In the genomic region with DNA sequence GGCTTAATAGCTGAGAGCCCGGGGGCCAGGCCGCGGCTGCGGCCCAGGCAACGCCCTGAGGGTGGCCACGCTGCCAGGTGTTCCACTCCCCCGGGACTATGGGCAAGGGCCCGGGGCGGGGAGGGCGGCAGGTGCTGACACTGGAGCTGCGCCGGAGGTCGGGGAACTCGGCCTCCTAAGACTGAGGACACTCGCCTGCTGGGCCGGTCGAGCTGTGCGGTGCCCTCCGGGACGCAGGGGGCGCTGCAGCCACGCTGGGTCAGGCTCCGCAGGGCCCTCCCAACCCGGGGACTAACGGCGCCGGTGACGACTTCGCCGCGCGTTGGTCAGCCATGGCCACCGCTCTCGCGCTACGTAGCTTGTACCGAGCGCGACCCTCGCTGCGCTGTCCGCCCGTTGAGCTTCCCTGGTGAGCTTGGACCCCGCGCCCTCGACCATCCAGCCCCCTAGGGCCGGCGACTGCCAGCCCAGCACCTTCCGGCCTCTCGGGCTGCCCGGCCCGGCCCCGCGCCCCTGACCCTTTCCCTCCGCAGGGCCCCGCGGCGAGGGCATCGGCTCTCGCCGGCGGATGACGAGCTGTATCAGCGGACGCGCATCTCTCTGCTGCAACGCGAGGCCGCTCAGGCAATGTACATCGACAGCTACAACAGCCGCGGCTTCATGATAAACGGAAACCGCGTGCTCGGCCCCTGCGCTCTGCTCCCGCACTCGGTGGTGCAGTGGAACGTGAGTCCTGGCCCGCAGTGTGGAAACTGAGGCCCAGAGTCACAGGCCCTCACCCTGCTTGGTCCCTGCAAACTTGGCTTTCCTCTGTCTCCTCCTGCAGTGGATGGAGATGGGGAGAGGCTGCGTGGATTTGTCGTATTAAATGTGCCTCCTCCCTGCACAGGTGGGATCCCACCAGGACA, we compare ENCODE assay signal across 8 cellular contexts. TPM values are rescaled to one million over a fixed set of nuclear protein-coding genes. Genes with fewer than 3 reads are reported as not detected.
DNase-seq lines count a peak whose midpoint lies in the region; TF ChIP-seq lines count a peak whose summit lies in the region.

A gene with protein sequence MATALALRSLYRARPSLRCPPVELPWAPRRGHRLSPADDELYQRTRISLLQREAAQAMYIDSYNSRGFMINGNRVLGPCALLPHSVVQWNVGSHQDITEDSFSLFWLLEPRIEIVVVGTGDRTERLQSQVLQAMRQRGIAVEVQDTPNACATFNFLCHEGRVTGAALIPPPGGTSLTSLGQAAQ (plus strand): TSS at position 309 of the 908 bp plus-strand sequence. CDS start 24 bp downstream, at position 333.

- TF ChIP-seq CTCF in Calu3 (IDR thresholded peaks at IDR 0.05; ENCODE audit: unreplicated experiment) = peak; percentile 87
- TF ChIP-seq CTCF in GM20000 (IDR thresholded peaks at IDR 0.05; ENCODE audit: extremely low read depth, missing control alignments) = peak; percentile 97

- intact Hi-C loops in Calu3 (cut with micrococcal nuclease; ENCODE audit: unreplicated experiment) = no loop called here

- peak within 1 kb of the TSS; percentile 74 for H3K4me3 Mint-ChIP-seq in Calu3 (ENCODE audit: low read depth, unreplicated experiment)

- in situ Hi-C loops in endometrial microvascular endothelial cells (cut with HindIII; ENCODE audit: inconsistent ontology term, low pct_unique_long_range_greater_than_20kb, low sequenced_read_pairs) = no loop called here

- peaks cover 98% of the 10 kb centered on the region for H3K36me3 Mint-ChIP-seq in Calu3 (ENCODE audit: insufficient read depth, unreplicated experiment)

- CTCF ChIA-PET in Calu3 (lab: Charles Lee) = interaction anchor here (0.5 to 2.0 kb wide), 8 partner anchors 9 to 318 kb away, joined by 3 to 8 read pairs (median 4); a partner anchor contains a TSS

- H3K9me3 Mint-ChIP-seq in Calu3 (ENCODE audit: low read depth, unreplicated experiment) = no peaks in the 10 kb centered on the region

- DNase-seq in Calu3 = peak; percentile 97
- DNase-seq in GM20000 (ENCODE audit: low spot score) = peak; percentile 92
- DNase-seq in HS-5 (ENCODE audit: low read depth) = peak; percentile 65
- peak; percentile 79 for DNase-seq in NOMO-1 treated with DMSO at 0.1 percent for 48 hours (lab: John Stamatoyannopoulos, UW; ENCODE audit: unreplicated experiment)
- DNase-seq in activated CD8-positive, alpha-beta memory T cell treated with anti-CD3 and anti-CD28 coated beads, Interleukin-2, amount 50 U/mL, for 1 hour (ENCODE audit: extremely low read depth) = peak; percentile 64
- DNase-seq in midbrain (lab: John Stamatoyannopoulos, UW) = peak; percentile 90
- peak; percentile 82 to 83 for DNase-seq in stimulated activated CD8-positive, alpha-beta memory T cell treated with anti-CD3 and anti-CD28 coated beads, Interleukin-2, amount 100 ng/mL, for 1 hour (ENCODE audit: low read depth in 2 of 2)

- peaks cover 3% of the 10 kb centered on the region for H3K4me1 Mint-ChIP-seq in Calu3 (ENCODE audit: low read depth, unreplicated experiment)

- no peaks in the 10 kb centered on the region for H3K27me3 Mint-ChIP-seq in Calu3 (ENCODE audit: unreplicated experiment)

- BruUV-seq in Calu3 (replicated peaks; lab: Mats Ljungman, UMichigan) = TSS peak; percentile 41

- H3K27ac Mint-ChIP-seq in Calu3 (ENCODE audit: unreplicated experiment) = peak within 1 kb of the TSS; percentile 88

RNA-seq across cellular contexts. Expression of the gene that starts here (rescaled TPM):
- 124 and 133 TPM in 2 replicates for total RNA-seq in Calu3 (2022)
- total RNA-seq in endometrial microvascular endothelial cells (ENCODE audit: inconsistent ontology term) = 129 TPM

Comparison
In these comparisons a context has a peak if more than half of its experiments do, and no peak if none do; other contexts are left out.
1. Peak in every context shown above with its lines: DNase-seq.